In the genomic region with DNA sequence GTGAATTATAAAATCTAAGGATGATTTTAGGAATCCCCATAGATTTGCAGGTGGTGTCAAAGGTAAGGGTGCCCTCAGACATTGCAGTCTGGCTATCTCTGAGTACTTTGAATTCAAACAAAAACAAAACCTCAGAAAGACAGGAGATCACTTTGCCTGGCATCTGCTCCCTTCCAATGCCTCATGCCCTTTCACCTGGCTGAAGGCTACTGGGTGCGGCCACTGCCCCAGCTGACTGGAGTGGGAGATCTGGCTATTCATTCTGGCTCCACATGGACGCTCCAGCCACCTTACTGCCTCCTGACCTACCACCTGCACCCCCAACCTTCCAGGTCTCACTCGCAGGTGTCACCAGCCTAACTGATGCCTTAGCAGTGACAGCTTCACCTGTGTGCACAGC, we compare ENCODE assay signal across 1 cellular context. TPM values are rescaled to one million over a fixed set of nuclear protein-coding genes. Genes with fewer than 3 reads are reported as not detected.
"Had no signal": no experiment of that assay in that cellular context is flagged by ENCODE, and none has a peak within 500 bp of the region (broad histone marks: within the 10 kb centered on the region; RNA-seq: fewer than 3 reads in every experiment).

No MANE protein-coding gene starts in this region.

RNA-seq across cellular contexts. Expression of a gene that starts 28.0 kb away (rescaled TPM):
- total RNA-seq: HT1080 had no signal
